14 cellular contexts compared by ENCODE assay signal in genomic region chr12:109767456-109767855, GRCh38. TPM values are rescaled to one million over a fixed set of nuclear protein-coding genes. Genes with fewer than 3 reads are reported as not detected.
DNase-seq lines count a peak whose midpoint lies in the region; TF ChIP-seq lines count a peak whose summit lies in the region.
"Had no signal": no experiment of that assay in that cellular context is flagged by ENCODE, and none has a peak within 500 bp of the region (broad histone marks: within the 10 kb centered on the region; RNA-seq: fewer than 3 reads in every experiment).

No MANE protein-coding gene starts in this region.

- peaks cover 6% of the 10 kb centered on the region for H3K9me3 Mint-ChIP-seq in activated naive CD4-positive, alpha-beta T cell treated with anti-CD3 and anti-CD28 coated beads, Interleukin-2, amount 10 ng/mL, durations not matched to agents 7 days and 5 days
- no peaks in the 10 kb centered on the region for H3K9me3 Mint-ChIP-seq in CD8-positive, alpha-beta memory T cell
- H3K9me3 Mint-ChIP-seq: H9 had no signal

- H3K4me3 ChIP-seq in uterus = no peak overlapping the region
- no peak overlapping the region for H3K4me3 ChIP-seq in CD8-positive, alpha-beta memory T cell (ENCODE audit: low read length)

- H3K36me3 Mint-ChIP-seq in activated naive CD4-positive, alpha-beta T cell treated with anti-CD3 and anti-CD28 coated beads, Interleukin-2, amount 10 ng/mL, durations not matched to agents 7 days and 5 days = no peaks in the 10 kb centered on the region
- no peaks in the 10 kb centered on the region for H3K36me3 Mint-ChIP-seq in CD8-positive, alpha-beta memory T cell
- H3K36me3 Mint-ChIP-seq: IgD-negative memory B cell had no signal

- H3K4me1 Mint-ChIP-seq in activated naive CD4-positive, alpha-beta T cell treated with anti-CD3 and anti-CD28 coated beads, Interleukin-2, amount 10 ng/mL, durations not matched to agents 7 days and 5 days = peaks cover 7% of the 10 kb centered on the region
- H3K4me1 Mint-ChIP-seq in CD8-positive, alpha-beta memory T cell = no peaks in the 10 kb centered on the region
- H3K4me1 Mint-ChIP-seq: IgD-negative memory B cell had no signal

- peaks cover 3% of the 10 kb centered on the region for H3K27me3 Mint-ChIP-seq in activated naive CD4-positive, alpha-beta T cell treated with anti-CD3 and anti-CD28 coated beads, Interleukin-2, amount 10 ng/mL, durations not matched to agents 7 days and 5 days
- no peaks in the 10 kb centered on the region for H3K27me3 Mint-ChIP-seq in CD8-positive, alpha-beta memory T cell
- H3K27me3 Mint-ChIP-seq: IgD-negative memory B cell had no signal

- CTCF ChIA-PET in activated naive CD4-positive, alpha-beta T cell treated with anti-CD3 and anti-CD28 coated beads, Interleukin-2, amount 10 ng/mL, durations not matched to agents 7 days and 5 days (lab: Charles Lee) = no interaction called here
- CTCF ChIA-PET in CD8-positive, alpha-beta memory T cell (lab: Charles Lee) = interaction anchor here (1.4 to 1.5 kb wide), 2 partner anchors 8 to 334 kb away, joined by 3 to 5 read pairs; no protein-coding TSS in a partner anchor

- no peak overlapping the region for H3K27ac Mint-ChIP-seq in activated naive CD4-positive, alpha-beta T cell treated with anti-CD3 and anti-CD28 coated beads, Interleukin-2, amount 10 ng/mL, durations not matched to agents 7 days and 5 days
- peak overlapping the region in 1 of 8 donors; percentile 45 for H3K27ac Mint-ChIP-seq in CD8-positive, alpha-beta memory T cell

- H3K4me3 Mint-ChIP-seq in activated naive CD4-positive, alpha-beta T cell treated with anti-CD3 and anti-CD28 coated beads, Interleukin-2, amount 10 ng/mL, durations not matched to agents 7 days and 5 days = no peak overlapping the region
- H3K4me3 Mint-ChIP-seq in CD8-positive, alpha-beta memory T cell = no peak overlapping the region
- H3K4me3 Mint-ChIP-seq: H9, IgD-negative memory B cell had no signal

- H3K36me3 ChIP-seq in uterus = no peaks in the 10 kb centered on the region
- no peaks in the 10 kb centered on the region for H3K36me3 ChIP-seq in CD8-positive, alpha-beta memory T cell (ENCODE audit: insufficient read depth, low read length)

- TF ChIP-seq POLR2A in uterus (IDR thresholded peaks at IDR 0.05) = no peak

- no peaks in the 10 kb centered on the region for H3K4me1 ChIP-seq in uterus
- no peaks in the 10 kb centered on the region for H3K4me1 ChIP-seq in CD8-positive, alpha-beta memory T cell (ENCODE audit: insufficient read depth, low read length)

- no peak for TF ChIP-seq CTCF in uterus (IDR thresholded peaks at IDR 0.05)

- no peaks in the 10 kb centered on the region for H3K9me3 ChIP-seq in uterus
- H3K9me3 ChIP-seq in CD8-positive, alpha-beta memory T cell (ENCODE audit: low read length) = no peaks in the 10 kb centered on the region

- intact Hi-C loops in uterus (cut with DNase I; ENCODE audit: low total_unique reads) = no loop called here

- H3K27me3 ChIP-seq in uterus = no peaks in the 10 kb centered on the region
- H3K27me3 ChIP-seq in CD8-positive, alpha-beta memory T cell (ENCODE audit: insufficient read depth, low read length, poor library complexity, severe bottlenecking) = no peaks in the 10 kb centered on the region

- H3K27ac ChIP-seq in substantia nigra (ENCODE audit: low read depth, low read length, poor library complexity, severe bottlenecking) (peak overlapping the region; percentile 80), uterus (no peak overlapping the region)
- H3K27ac ChIP-seq in CD8-positive, alpha-beta memory T cell (ENCODE audit: low read depth, low read length) = no peak overlapping the region
- H3K27ac ChIP-seq: C4-2B had no signal

- DNase-seq in activated naive CD4-positive, alpha-beta T cell treated with anti-CD3 and anti-CD28 coated beads, Interleukin-2, amount 10 ng/mL, durations not matched to agents 7 days and 5 days = peak; percentile 4
- no peak for DNase-seq in activated naive CD4-positive, alpha-beta T cell (lab: John Stamatoyannopoulos, UW)
- DNase-seq in NCI-H2107 treated with DMSO at 0.1 percent for 48 hours (lab: John Stamatoyannopoulos, UW; ENCODE audit: unreplicated experiment) (peak; percentile 75), islet precursor cell (peak; percentile 73), substantia nigra (lab: John Stamatoyannopoulos, UW) (no peak), uterus (no peak)
- DNase-seq in CD8-positive, alpha-beta memory T cell = no peak
- DNase-seq: DMS153, NCI-H187, NCI-H774, RPMI8226 had no signal

- POLR2A ChIA-PET in CD8-positive, alpha-beta memory T cell (lab: Charles Lee) = no interaction called here

RNA-seq across cellular contexts. Expression of gene FAM222A, which starts 53.8 kb away (rescaled TPM):
- total RNA-seq in uterus = 1 to 10 TPM in 2 of 4 donors, under 1 TPM in 1, not detected in 1; 0.34 to 3.5 (median 1.7) TPM
- 1 to 10 TPM; 2.0 to 3.0 TPM for total RNA-seq in CD8-positive, alpha-beta memory T cell
- polyA plus RNA-seq in CD8-positive, alpha-beta memory T cell = 0.32 TPM

Comparison
In these comparisons a context has a peak if more than half of its experiments do, and no peak if none do; other contexts are left out.
1. DNase-seq: peak in activated naive CD4-positive, alpha-beta T cell treated with anti-CD3 and anti-CD28 coated beads, Interleukin-2, amount 10 ng/mL, durations not matched to agents 7 days and 5 days (single experiment), NCI-H2107 treated with DMSO at 0.1 percent for 48 hours (single experiment) and islet precursor cell (single experiment); none in activated naive CD4-positive, alpha-beta T cell (0 of 4), substantia nigra (0 of 49), uterus (0 of 2) and CD8-positive, alpha-beta memory T cell (0 of 5).